Comparison of ENCODE assay signal across 1 cellular context in genomic region chrX:10190367-10190766, GRCh38.
A peak's percentile ranks its signal among the peaks of the same experiment; 100 is the strongest.
TF ChIP-seq lines count a peak whose summit lies in the region.

No MANE protein-coding gene starts in this region.

TF ChIP-seq in A549, 52 proteins besides CTCF, POLR2A, EP300 and RAD21 (continued from another document):
- TF ChIP-seq HMGXB4 (CRISPR knock-in tag; IDR thresholded peaks at IDR 0.05; ENCODE audit: borderline replicate concordance) (no peak), NR3C1 (IDR thresholded peaks at IDR 0.05) (no peak), ZFP36 (IDR thresholded peaks at IDR 0.05; ENCODE audit: borderline replicate concordance, partially characterized antibody) (no peak), EHF (CRISPR knock-in tag; IDR thresholded peaks at IDR 0.05) (no peak), GATA3 (IDR thresholded peaks at IDR 0.05; ENCODE audit: borderline replicate concordance) (no peak), CEBPB (IDR thresholded peaks at IDR 0.05) (no peak), MAZ (IDR thresholded peaks at IDR 0.05; ENCODE audit: borderline replicate concordance, low read depth, low read length) (no peak), MAX (IDR thresholded peaks at IDR 0.05) (no peak), HOXB13 (CRISPR knock-in tag; IDR thresholded peaks at IDR 0.05; ENCODE audit: low read depth) (no peak), FOXS1 (CRISPR knock-in tag; IDR thresholded peaks at IDR 0.05) (no peak), PHF8 (IDR thresholded peaks at IDR 0.05; ENCODE audit: borderline replicate concordance, low read depth) (no peak), NFE2L2 (conservative IDR thresholded peaks at IDR 0.05; ENCODE audit: low read length) (peak; percentile 83), ZNF302 (CRISPR knock-in tag; IDR thresholded peaks at IDR 0.05) (no peak), RCOR1 (IDR thresholded peaks at IDR 0.05; ENCODE audit: low read depth, low read length) (no peak), MYC (IDR thresholded peaks at IDR 0.05; ENCODE audit: borderline replicate concordance, low read length) (no peak), ESRRA (IDR thresholded peaks at IDR 0.05; ENCODE audit: borderline replicate concordance, low read length) (no peak)
